1 cellular context compared by ENCODE assay signal in the genomic region with DNA sequence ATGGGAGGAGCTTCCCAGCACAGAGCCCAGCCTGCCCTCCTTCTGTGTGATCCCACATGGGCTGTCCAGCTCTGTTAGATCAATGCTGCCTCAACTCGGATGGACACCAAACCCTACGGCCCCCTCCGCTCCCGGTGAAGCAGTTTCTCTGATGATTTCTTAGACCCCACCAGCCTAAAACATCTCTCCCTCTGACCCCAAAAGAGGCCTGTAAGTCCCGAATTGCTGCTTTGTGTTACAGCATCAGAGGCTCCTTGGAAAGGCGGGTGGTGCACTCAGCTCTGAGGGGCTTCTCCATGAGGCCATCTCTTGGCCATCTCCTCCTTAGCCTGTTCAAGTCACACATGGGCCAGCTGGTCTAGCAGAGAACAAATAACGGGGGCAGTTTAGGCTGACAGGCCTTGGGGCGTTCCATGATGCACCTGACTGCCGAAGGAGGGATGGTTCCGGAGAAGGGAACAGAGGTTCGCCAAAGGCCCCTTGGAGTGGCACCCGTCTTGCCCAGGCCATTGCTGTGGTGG.
TF ChIP-seq lines count a peak whose summit lies in the region.

No MANE protein-coding gene starts in this region.

TF ChIP-seq in GM23338, 12 proteins besides CTCF, POLR2A, EP300 and RAD21 (continued from another document):
- TF ChIP-seq, protein P1, sequence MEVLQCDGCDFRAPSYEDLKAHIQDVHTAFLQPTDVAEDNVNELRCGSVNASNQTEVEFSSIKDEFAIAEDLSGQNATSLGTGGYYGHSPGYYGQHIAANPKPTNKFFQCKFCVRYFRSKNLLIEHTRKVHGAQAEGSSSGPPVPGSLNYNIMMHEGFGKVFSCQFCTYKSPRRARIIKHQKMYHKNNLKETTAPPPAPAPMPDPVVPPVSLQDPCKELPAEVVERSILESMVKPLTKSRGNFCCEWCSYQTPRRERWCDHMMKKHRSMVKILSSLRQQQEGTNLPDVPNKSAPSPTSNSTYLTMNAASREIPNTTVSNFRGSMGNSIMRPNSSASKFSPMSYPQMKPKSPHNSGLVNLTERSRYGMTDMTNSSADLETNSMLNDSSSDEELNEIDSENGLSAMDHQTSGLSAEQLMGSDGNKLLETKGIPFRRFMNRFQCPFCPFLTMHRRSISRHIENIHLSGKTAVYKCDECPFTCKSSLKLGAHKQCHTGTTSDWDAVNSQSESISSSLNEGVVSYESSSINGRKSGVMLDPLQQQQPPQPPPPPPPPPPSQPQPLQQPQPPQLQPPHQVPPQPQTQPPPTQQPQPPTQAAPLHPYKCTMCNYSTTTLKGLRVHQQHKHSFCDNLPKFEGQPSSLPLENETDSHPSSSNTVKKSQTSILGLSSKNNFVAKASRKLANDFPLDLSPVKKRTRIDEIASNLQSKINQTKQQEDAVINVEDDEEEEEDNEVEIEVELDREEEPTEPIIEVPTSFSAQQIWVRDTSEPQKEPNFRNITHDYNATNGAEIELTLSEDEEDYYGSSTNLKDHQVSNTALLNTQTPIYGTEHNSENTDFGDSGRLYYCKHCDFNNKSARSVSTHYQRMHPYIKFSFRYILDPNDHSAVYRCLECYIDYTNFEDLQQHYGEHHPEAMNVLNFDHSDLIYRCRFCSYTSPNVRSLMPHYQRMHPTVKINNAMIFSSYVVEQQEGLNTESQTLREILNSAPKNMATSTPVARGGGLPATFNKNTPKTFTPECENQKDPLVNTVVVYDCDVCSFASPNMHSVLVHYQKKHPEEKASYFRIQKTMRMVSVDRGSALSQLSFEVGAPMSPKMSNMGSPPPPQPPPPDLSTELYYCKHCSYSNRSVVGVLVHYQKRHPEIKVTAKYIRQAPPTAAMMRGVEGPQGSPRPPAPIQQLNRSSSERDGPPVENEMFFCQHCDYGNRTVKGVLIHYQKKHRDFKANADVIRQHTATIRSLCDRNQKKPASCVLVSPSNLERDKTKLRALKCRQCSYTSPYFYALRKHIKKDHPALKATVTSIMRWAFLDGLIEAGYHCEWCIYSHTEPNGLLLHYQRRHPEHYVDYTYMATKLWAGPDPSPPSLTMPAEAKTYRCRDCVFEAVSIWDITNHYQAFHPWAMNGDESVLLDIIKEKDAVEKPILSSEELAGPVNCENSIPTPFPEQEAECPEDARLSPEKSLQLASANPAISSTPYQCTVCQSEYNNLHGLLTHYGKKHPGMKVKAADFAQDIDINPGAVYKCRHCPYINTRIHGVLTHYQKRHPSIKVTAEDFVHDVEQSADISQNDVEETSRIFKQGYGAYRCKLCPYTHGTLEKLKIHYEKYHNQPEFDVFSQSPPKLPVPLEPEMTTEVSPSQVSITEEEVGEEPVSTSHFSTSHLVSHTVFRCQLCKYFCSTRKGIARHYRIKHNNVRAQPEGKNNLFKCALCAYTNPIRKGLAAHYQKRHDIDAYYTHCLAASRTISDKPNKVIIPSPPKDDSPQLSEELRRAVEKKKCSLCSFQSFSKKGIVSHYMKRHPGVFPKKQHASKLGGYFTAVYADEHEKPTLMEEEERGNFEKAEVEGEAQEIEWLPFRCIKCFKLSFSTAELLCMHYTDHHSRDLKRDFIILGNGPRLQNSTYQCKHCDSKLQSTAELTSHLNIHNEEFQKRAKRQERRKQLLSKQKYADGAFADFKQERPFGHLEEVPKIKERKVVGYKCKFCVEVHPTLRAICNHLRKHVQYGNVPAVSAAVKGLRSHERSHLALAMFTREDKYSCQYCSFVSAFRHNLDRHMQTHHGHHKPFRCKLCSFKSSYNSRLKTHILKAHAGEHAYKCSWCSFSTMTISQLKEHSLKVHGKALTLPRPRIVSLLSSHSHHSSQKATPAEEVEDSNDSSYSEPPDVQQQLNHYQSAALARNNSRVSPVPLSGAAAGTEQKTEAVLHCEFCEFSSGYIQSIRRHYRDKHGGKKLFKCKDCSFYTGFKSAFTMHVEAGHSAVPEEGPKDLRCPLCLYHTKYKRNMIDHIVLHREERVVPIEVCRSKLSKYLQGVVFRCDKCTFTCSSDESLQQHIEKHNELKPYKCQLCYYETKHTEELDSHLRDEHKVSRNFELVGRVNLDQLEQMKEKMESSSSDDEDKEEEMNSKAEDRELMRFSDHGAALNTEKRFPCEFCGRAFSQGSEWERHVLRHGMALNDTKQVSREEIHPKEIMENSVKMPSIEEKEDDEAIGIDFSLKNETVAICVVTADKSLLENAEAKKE (CRISPR knock-in tag; IDR thresholded peaks at IDR 0.05): no peak
- no peak for TF ChIP-seq EZH2 (IDR thresholded peaks at IDR 0.05; ENCODE audit: low read depth, unreplicated experiment)
- no peak for TF ChIP-seq ZNF114 (CRISPR knock-in tag; IDR thresholded peaks at IDR 0.05)
- no peak for TF ChIP-seq JUNB (IDR thresholded peaks at IDR 0.05; ENCODE audit: unreplicated experiment)
- TF ChIP-seq POLR2AphosphoS5 (IDR thresholded peaks at IDR 0.05; ENCODE audit: low read depth): no peak
- TF ChIP-seq, protein P2, sequence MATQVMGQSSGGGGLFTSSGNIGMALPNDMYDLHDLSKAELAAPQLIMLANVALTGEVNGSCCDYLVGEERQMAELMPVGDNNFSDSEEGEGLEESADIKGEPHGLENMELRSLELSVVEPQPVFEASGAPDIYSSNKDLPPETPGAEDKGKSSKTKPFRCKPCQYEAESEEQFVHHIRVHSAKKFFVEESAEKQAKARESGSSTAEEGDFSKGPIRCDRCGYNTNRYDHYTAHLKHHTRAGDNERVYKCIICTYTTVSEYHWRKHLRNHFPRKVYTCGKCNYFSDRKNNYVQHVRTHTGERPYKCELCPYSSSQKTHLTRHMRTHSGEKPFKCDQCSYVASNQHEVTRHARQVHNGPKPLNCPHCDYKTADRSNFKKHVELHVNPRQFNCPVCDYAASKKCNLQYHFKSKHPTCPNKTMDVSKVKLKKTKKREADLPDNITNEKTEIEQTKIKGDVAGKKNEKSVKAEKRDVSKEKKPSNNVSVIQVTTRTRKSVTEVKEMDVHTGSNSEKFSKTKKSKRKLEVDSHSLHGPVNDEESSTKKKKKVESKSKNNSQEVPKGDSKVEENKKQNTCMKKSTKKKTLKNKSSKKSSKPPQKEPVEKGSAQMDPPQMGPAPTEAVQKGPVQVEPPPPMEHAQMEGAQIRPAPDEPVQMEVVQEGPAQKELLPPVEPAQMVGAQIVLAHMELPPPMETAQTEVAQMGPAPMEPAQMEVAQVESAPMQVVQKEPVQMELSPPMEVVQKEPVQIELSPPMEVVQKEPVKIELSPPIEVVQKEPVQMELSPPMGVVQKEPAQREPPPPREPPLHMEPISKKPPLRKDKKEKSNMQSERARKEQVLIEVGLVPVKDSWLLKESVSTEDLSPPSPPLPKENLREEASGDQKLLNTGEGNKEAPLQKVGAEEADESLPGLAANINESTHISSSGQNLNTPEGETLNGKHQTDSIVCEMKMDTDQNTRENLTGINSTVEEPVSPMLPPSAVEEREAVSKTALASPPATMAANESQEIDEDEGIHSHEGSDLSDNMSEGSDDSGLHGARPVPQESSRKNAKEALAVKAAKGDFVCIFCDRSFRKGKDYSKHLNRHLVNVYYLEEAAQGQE (IDR thresholded peaks at IDR 0.05; ENCODE audit: unreplicated experiment): no peak
TF ChIP-seq in GM23338: peak in this region for 0.
